ENCODE assay signal across 10 cellular contexts in the genomic region with DNA sequence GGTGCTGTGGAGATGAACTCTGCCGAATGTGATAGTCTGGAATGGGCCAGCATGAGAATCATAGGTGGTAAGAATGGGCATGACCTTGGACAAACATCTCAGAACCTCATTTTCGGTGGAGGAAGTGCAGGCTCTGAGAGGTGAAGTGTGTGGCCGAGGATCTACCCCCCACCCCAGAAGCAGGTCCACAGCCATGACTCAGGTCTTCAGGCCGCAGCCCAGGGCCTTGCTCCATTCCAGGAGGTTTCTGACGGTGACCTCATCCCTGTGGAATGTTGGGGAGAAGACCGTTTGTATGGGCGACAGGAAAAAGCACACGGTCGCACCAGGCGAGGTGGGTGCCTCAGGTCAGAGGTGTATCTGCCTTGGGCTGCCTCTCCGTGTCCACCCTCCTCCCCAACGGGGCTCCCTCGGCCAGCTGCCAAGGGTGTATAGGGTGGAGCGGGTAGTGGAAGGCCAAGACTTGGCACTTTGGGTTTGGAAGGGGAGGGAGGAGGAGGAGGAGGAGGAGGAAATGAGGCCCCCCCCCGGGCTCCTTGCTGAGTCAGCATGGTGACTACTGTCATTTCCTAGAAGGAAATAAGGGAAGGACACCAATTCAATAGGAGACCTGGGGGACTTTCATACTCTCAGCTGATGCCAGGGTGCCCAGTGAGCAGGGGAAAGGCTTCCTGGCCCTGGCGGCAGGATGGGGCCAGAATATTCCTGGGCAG.
DNase-seq lines count a peak whose midpoint lies in the region; ATAC-seq, FAIRE-seq and TF ChIP-seq lines count a peak whose summit lies in the region.
"Had no signal": no experiment of that assay in that cellular context is flagged by ENCODE, and none has a peak within 500 bp of the region (broad histone marks: within the 10 kb centered on the region; RNA-seq: fewer than 3 reads in every experiment).

No MANE protein-coding gene starts in this region.

- no peak overlapping the region for H3K4me3 Mint-ChIP-seq in stimulated activated naive CD8-positive, alpha-beta T cell treated with anti-CD3 and anti-CD28 coated beads, Interleukin-15, amount 100 ng/mL, for 72 hours

- H4K8ac ChIP-seq in mesenchymal stem cell (ENCODE audit: low read length), result peak overlapping the region; percentile 93

- peak overlapping the region; percentile 67 to 69 for H3K27ac Mint-ChIP-seq in stimulated activated naive CD8-positive, alpha-beta T cell treated with anti-CD3 and anti-CD28 coated beads, Interleukin-15, amount 100 ng/mL, for 72 hours

- peak overlapping the region; percentile 80 to 90 for H2BK12ac ChIP-seq in mesenchymal stem cell (ENCODE audit: low read length in 2 of 2)

- H3K9ac ChIP-seq in endothelial cell of umbilical vein (replicated peaks; ENCODE audit: extremely low read depth, insufficient read depth, low read length) (peak overlapping the region; percentile 65), mesenchymal stem cell (ENCODE audit: low read length) (peak overlapping the region; percentile 48)

- H3K18ac ChIP-seq in mesenchymal stem cell (ENCODE audit: low read depth in 1 of 2, low read length in 2 of 2), result peak overlapping the region; percentile 78 to 95

- peak; percentile 46 for TF ChIP-seq POLR2A in endothelial cell of umbilical vein (IDR thresholded peaks at IDR 0.05; ENCODE audit: low read depth, low read length)

- no peak for TF ChIP-seq CTCF in endothelial cell of umbilical vein (IDR thresholded peaks at IDR 0.05; ENCODE audit: extremely low read depth in 1 of 2, insufficient read depth in 1 of 2, low read depth in 1 of 2, low read length in 2 of 2)

- H3K9me1 ChIP-seq in endothelial cell of umbilical vein (replicated peaks; ENCODE audit: control insufficient read depth, extremely low read depth, insufficient read depth, low read length), result no peaks in the 10 kb centered on the region

- H3K4me1 Mint-ChIP-seq in stimulated activated naive CD8-positive, alpha-beta T cell treated with anti-CD3 and anti-CD28 coated beads, Interleukin-15, amount 100 ng/mL, for 72 hours, result no peaks in the 10 kb centered on the region

- H2BK15ac ChIP-seq in mesenchymal stem cell (ENCODE audit: low read depth, poor library complexity, severe bottlenecking), result peak overlapping the region; percentile 95

- WGBS in mesenchymal stem cell, result 7% methylated on average over 14 of the region's 16 CpGs

- H3K4me1 ChIP-seq in endothelial cell of umbilical vein (ENCODE audit: control insufficient read depth, extremely low read depth, insufficient read depth, low read length), result peaks cover 24% of the 10 kb centered on the region
- H3K4me1 ChIP-seq in mesenchymal stem cell (ENCODE audit: control insufficient read depth, insufficient read depth, low read depth, low read length), result peaks cover 37% of the 10 kb centered on the region

- H4K20me1 ChIP-seq in endothelial cell of umbilical vein (replicated peaks; ENCODE audit: control insufficient read depth, extremely low read depth, insufficient read depth, low read length), result no peaks in the 10 kb centered on the region

- H3K4me3 ChIP-seq in endothelial cell of umbilical vein (replicated peaks in 1 of 3; ENCODE audit: insufficient read depth in 1 of 3, low read depth in 1 of 3, low read length in 3 of 3) (no peak overlapping the region), mesenchymal stem cell (ENCODE audit: insufficient read depth in 1 of 2, low read depth in 1 of 2, low read length in 2 of 2) (no peak overlapping the region)

- peak; percentile 97 for FAIRE-seq in endothelial cell of umbilical vein (lab: Jason Lieb, UNC)

- H3K27me3 ChIP-seq in endothelial cell of umbilical vein (ENCODE audit: control insufficient read depth in 2 of 2, insufficient read depth in 2 of 2, low read length in 2 of 2) (no peaks in the 10 kb centered on the region), mesenchymal stem cell (ENCODE audit: control insufficient read depth in 1 of 2, insufficient read depth in 1 of 2, low read length in 2 of 2) (no peaks in the 10 kb centered on the region)

- H3K27me3 Mint-ChIP-seq in stimulated activated naive CD8-positive, alpha-beta T cell treated with anti-CD3 and anti-CD28 coated beads, Interleukin-15, amount 100 ng/mL, for 72 hours, result no peaks in the 10 kb centered on the region

- H3K4ac ChIP-seq in mesenchymal stem cell (ENCODE audit: low read depth in 1 of 2, low read length in 2 of 2), result peak overlapping the region; percentile 75 to 84

- BruUV-seq in endothelial cell of umbilical vein (replicated peaks; lab: Mats Ljungman, UMichigan), result no TSS peak

- ATAC-seq in stimulated activated naive CD8-positive, alpha-beta T cell treated with anti-CD3 and anti-CD28 coated beads, Interleukin-15, amount 100 ng/mL, for 72 hours, result no peak
- no peak for ATAC-seq in stimulated activated naive CD8-positive, alpha-beta T cell treated with anti-CD3 and anti-CD28 coated beads, Interleukin-15, Interleukin-2, amounts not matched to agents 100 U/mL and 50 U/mL, for 24 hours
- ATAC-seq in GM19395 (IDR thresholded peaks at IDR 0.05; ENCODE audit: unreplicated experiment) (no peak), HG03439 (IDR thresholded peaks at IDR 0.05; ENCODE audit: unreplicated experiment) (no peak)

- DNase-seq in stimulated activated naive CD8-positive, alpha-beta T cell treated with anti-CD3 and anti-CD28 coated beads, Interleukin-15, amount 100 ng/mL, for 72 hours, result no peak
- DNase-seq in stimulated activated naive CD8-positive, alpha-beta T cell treated with anti-CD3 and anti-CD28 coated beads, Interleukin-15, Interleukin-2, amounts not matched to agents 100 U/mL and 50 U/mL, for 24 hours, result no peak
- DNase-seq in endothelial cell of umbilical vein (ENCODE audit: low read depth, low spot score), result peak; percentile 86
- peak; percentile 95 for DNase-seq in mesenchymal stem cell
- DNase-seq in NCI-H82 (lab: John Stamatoyannopoulos, UW), result no peak
- DNase-seq in anterior cingulate cortex (lab: John Stamatoyannopoulos, UW), result no peak
- DNase-seq: activated effector memory CD4-positive, alpha-beta T cell treated with anti-CD3 and anti-CD28 coated beads, Interleukin-2, amount 50 U/mL, for 16 hours had no signal

- H2BK5ac ChIP-seq in mesenchymal stem cell (ENCODE audit: low read depth, low read length, poor library complexity, severe bottlenecking), result peak overlapping the region; percentile 92

- H3K4me2 ChIP-seq in endothelial cell of umbilical vein (ENCODE audit: insufficient read depth, low read length) (peak overlapping the region; percentile 35), mesenchymal stem cell (ENCODE audit: low read length, poor library complexity, severe bottlenecking) (no peak overlapping the region)

- peak overlapping the region; percentile 100 for H2BK120ac ChIP-seq in mesenchymal stem cell (ENCODE audit: low read depth, low read length)

- H3K9me3 Mint-ChIP-seq in stimulated activated naive CD8-positive, alpha-beta T cell treated with anti-CD3 and anti-CD28 coated beads, Interleukin-15, amount 100 ng/mL, for 72 hours, result no peaks in the 10 kb centered on the region

- dilution Hi-C loops in endothelial cell of umbilical vein (cut with MboI; ENCODE audit: extremely low pct_ligation_motif_present, low sequenced_read_pairs), result no loop called here

- H3K36me3 ChIP-seq in endothelial cell of umbilical vein (ENCODE audit: control insufficient read depth in 2 of 2, extremely low read depth in 1 of 2, insufficient read depth in 2 of 2, low read length in 2 of 2) (no peaks in the 10 kb centered on the region), mesenchymal stem cell (ENCODE audit: control insufficient read depth in 1 of 2, insufficient read depth in 2 of 2, low read depth in 1 of 2, low read length in 2 of 2) (no peaks in the 10 kb centered on the region)

- H4K91ac ChIP-seq in mesenchymal stem cell (ENCODE audit: low read length), result peak overlapping the region; percentile 98

- H2AFZ ChIP-seq in endothelial cell of umbilical vein (ENCODE audit: low read depth, low read length), result peak overlapping the region; percentile 8
- H2AFZ ChIP-seq in mesenchymal stem cell (ENCODE audit: low read depth, low read length), result no peak overlapping the region

- no peak overlapping the region for H3K23ac ChIP-seq in mesenchymal stem cell (ENCODE audit: low read length in 2 of 2)

- H3K27ac ChIP-seq in endothelial cell of umbilical vein (ENCODE audit: insufficient read depth, low read depth, low read length), result peak overlapping the region; percentile 70
- peak overlapping the region; percentile 79 for H3K27ac ChIP-seq in mesenchymal stem cell (ENCODE audit: low read length, poor library complexity, severe bottlenecking)
- H3K27ac ChIP-seq: C4-2B had no signal

- intact Hi-C loops in endothelial cell of umbilical vein (cut with micrococcal nuclease), result loop anchor here (1.0 to 5.0 kb wide), 7 partner anchors 40 to 225 kb away; no protein-coding TSS in a partner anchor

- CTCF ChIA-PET in endothelial cell of umbilical vein (lab: Charles Lee), result interaction anchor here (1.2 to 2.1 kb wide), 2 partner anchors 55 to 69 kb away, joined by 3 to 10 read pairs; no protein-coding TSS in a partner anchor

- H3K79me1 ChIP-seq in mesenchymal stem cell (replicated peaks; ENCODE audit: low read length, poor library complexity, severe bottlenecking), result no peaks in the 10 kb centered on the region

- H3K9me3 ChIP-seq in endothelial cell of umbilical vein (replicated peaks; ENCODE audit: control insufficient read depth, insufficient read depth, low read length), result no peaks in the 10 kb centered on the region
- no peaks in the 10 kb centered on the region for H3K9me3 ChIP-seq in mesenchymal stem cell (ENCODE audit: control insufficient read depth, low read length)

- H2AK5ac ChIP-seq in mesenchymal stem cell (ENCODE audit: low read length, severe bottlenecking), result peak overlapping the region; percentile 71

- H3K79me2 ChIP-seq in endothelial cell of umbilical vein (ENCODE audit: control insufficient read depth, insufficient read depth, low read length), result no peaks in the 10 kb centered on the region

- POLR2A ChIA-PET in endothelial cell of umbilical vein (lab: Charles Lee), result no interaction called here

- no peak overlapping the region for H3K14ac ChIP-seq in mesenchymal stem cell (ENCODE audit: low read length in 2 of 2)

TF ChIP-seq in endothelial cell of umbilical vein, 7 proteins besides CTCF, POLR2A, EP300 and RAD21 (continues in another document):
- peak; percentile 9 for TF ChIP-seq GATA2 (IDR thresholded peaks at IDR 0.05; ENCODE audit: insufficient read depth, insufficient read length, low read depth, low read length)
- peak; percentile 93 for TF ChIP-seq FOS (IDR thresholded peaks at IDR 0.05; ENCODE audit: borderline replicate concordance, insufficient read depth, low read length)
- no peak for TF ChIP-seq EZH2 (IDR thresholded peaks at IDR 0.05; ENCODE audit: borderline replicate concordance, low read depth, low read length, severe bottlenecking)
- peak; percentile 92 for TF ChIP-seq JUN (IDR thresholded peaks at IDR 0.05; ENCODE audit: borderline replicate concordance, insufficient read depth, insufficient read length, low read depth)
- TF ChIP-seq, protein P1, sequence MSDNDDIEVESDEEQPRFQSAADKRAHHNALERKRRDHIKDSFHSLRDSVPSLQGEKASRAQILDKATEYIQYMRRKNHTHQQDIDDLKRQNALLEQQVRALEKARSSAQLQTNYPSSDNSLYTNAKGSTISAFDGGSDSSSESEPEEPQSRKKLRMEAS (IDR thresholded peaks at IDR 0.05; ENCODE audit: insufficient read depth, insufficient read length), result no peak
- peak; percentile 69 for TF ChIP-seq POLR2AphosphoS5 (IDR thresholded peaks at IDR 0.05; ENCODE audit: insufficient read depth, low read depth, low read length)

Comparison
In these comparisons a context has a peak if more than half of its experiments do, and no peak if none do; other contexts are left out.
1. DNase-seq: peak in endothelial cell of umbilical vein (single experiment) and mesenchymal stem cell (single experiment); none in stimulated activated naive CD8-positive, alpha-beta T cell treated with anti-CD3 and anti-CD28 coated beads, Interleukin-15, amount 100 ng/mL, for 72 hours (0 of 2), stimulated activated naive CD8-positive, alpha-beta T cell treated with anti-CD3 and anti-CD28 coated beads, Interleukin-15, Interleukin-2, amounts not matched to agents 100 U/mL and 50 U/mL, for 24 hours (single experiment), NCI-H82 (single experiment) and anterior cingulate cortex (0 of 58).